ENCODE assay signal across 17 cellular contexts in genomic region chr17:78589885-78590284, GRCh38. TPM values are rescaled to one million over a fixed set of nuclear protein-coding genes. Genes with fewer than 3 reads are reported as not detected.
A peak's percentile ranks its signal among the peaks of the same experiment; 100 is the strongest.
DNase-seq lines count a peak whose midpoint lies in the region; ATAC-seq and TF ChIP-seq lines count a peak whose summit lies in the region.
"Had no signal": no experiment of that assay in that cellular context is flagged by ENCODE, and none has a peak within 500 bp of the region (broad histone marks: within the 10 kb centered on the region; RNA-seq: fewer than 3 reads in every experiment).

No MANE protein-coding gene starts in this region.

- ATAC-seq in RWPE2 (ENCODE audit: low read depth) (no peak), Right ventricle myocardium inferior (no peak), HG02840 (IDR thresholded peaks at IDR 0.05; ENCODE audit: low FRiP score, unreplicated experiment) (no peak), left colon (no peak)
- ATAC-seq: GM23338 had no signal

- POLR2A ChIA-PET in HEK293 (lab: Yijun Ruan, JAX), result no interaction called here

- H3K9me3 ChIP-seq in BLaER1 (no peaks in the 10 kb centered on the region), HEK293 (ENCODE audit: control insufficient read depth, insufficient read depth, low read depth, low read length) (no peaks in the 10 kb centered on the region), RWPE2 (ENCODE audit: severe bottlenecking) (no peaks in the 10 kb centered on the region), neutrophil (no peaks in the 10 kb centered on the region)
- H3K9me3 ChIP-seq: SJSA1 had no signal

- no peaks in the 10 kb centered on the region for H4K20me1 ChIP-seq in BLaER1

- TF ChIP-seq CTCF in HEK293 (tag by site-specific recombination; IDR thresholded peaks at IDR 0.05) (no peak), RWPE2 (IDR thresholded peaks at IDR 0.05; ENCODE audit: poor library complexity, severe bottlenecking) (no peak), neutrophil (IDR thresholded peaks at IDR 0.05) (no peak)

- peaks cover 78% of the 10 kb centered on the region for H3K4me1 ChIP-seq in BLaER1
- peaks cover 5% of the 10 kb centered on the region for H3K4me1 ChIP-seq in HEK293 (ENCODE audit: control insufficient read depth, insufficient read depth, low read length)
- H3K4me1 ChIP-seq in RWPE2 (ENCODE audit: insufficient read depth, poor library complexity, severe bottlenecking), result peaks cover 21% of the 10 kb centered on the region
- peaks cover 43 to 63% of the 10 kb centered on the region in 2 experiments for H3K4me1 ChIP-seq in neutrophil (ENCODE audit: control insufficient read depth in 1 of 2, insufficient read depth in 1 of 2, low read depth in 1 of 2, low read length in 1 of 2)

- H3K4me2 ChIP-seq in BLaER1, result peak overlapping the region; percentile 80
- H3K4me2 ChIP-seq: GM23338, KMS-11 had no signal

- CTCF ChIA-PET in HEK293 (lab: Yijun Ruan, JAX), result no interaction called here

- H3K36me3 ChIP-seq in BLaER1 (no peaks in the 10 kb centered on the region), HEK293 (ENCODE audit: control insufficient read depth in 2 of 2, insufficient read depth in 1 of 2, low read length in 2 of 2) (no peaks in the 10 kb centered on the region), RWPE2 (ENCODE audit: low read depth) (no peaks in the 10 kb centered on the region), neutrophil (no peaks in the 10 kb centered on the region)
- H3K36me3 ChIP-seq: SJSA1 had no signal

- H3K27ac ChIP-seq in BLaER1 (peak overlapping the region; percentile 40; the same call in 1 of the 2 replicates), HEK293 (ENCODE audit: extremely low read depth, low read depth, low read length) (no peak overlapping the region), RWPE2 (ENCODE audit: poor library complexity, severe bottlenecking) (peak overlapping the region; percentile 98), neutrophil (peak overlapping the region; percentile 95)
- H3K27ac ChIP-seq: KMS-11, SJSA1 had no signal

- no peak for DNase-seq in RWPE2 (ENCODE audit: low spot score)
- DNase-seq in Right ventricle myocardium inferior (ENCODE audit: missing footprints), result no peak
- no peak for DNase-seq in NCI-H2029 (lab: John Stamatoyannopoulos, UW)
- DNase-seq in left colon, result no peak
- DNase-seq: AML-193, DND-41, GF-D8, HCEC 1CT, NCI-H1436 treated with DMSO at 0.1 percent for 48 hours, OCI-M1 had no signal

- intact Hi-C loops in Right ventricle myocardium inferior (cut with DNase I), result loop anchor here (5.0 kb wide), 2 partner anchors 57 to 93 kb away; no protein-coding TSS in a partner anchor
- intact Hi-C loops in left colon (cut with DNase I, micrococcal nuclease), result no loop called here

- no peaks in the 10 kb centered on the region for H3K27me3 ChIP-seq in BLaER1
- no peaks in the 10 kb centered on the region for H3K27me3 ChIP-seq in RWPE2 (ENCODE audit: insufficient read depth, poor library complexity, severe bottlenecking)
- H3K27me3 ChIP-seq in neutrophil, result no peaks in the 10 kb centered on the region
- H3K27me3 ChIP-seq: SJSA1 had no signal

- no peak overlapping the region for H3K9ac ChIP-seq in BLaER1
- H3K9ac ChIP-seq: KMS-11 had no signal

- H3K4me3 ChIP-seq in BLaER1 (no peak overlapping the region), HEK293 (ENCODE audit: low read depth, low read length) (no peak overlapping the region), RWPE2 (ENCODE audit: severe bottlenecking) (no peak overlapping the region), neutrophil (ENCODE audit: low read depth in 1 of 2, low read length in 1 of 2) (no peak overlapping the region)
- H3K4me3 ChIP-seq: GM23338, SJSA1 had no signal

TF ChIP-seq in HEK293, 187 proteins besides CTCF, POLR2A, EP300 and RAD21:
- no peak for TF ChIP-seq ZNF266 (tag by site-specific recombination; IDR thresholded peaks at IDR 0.05; ENCODE audit: low read depth)
- TF ChIP-seq ZSCAN4 (tag by site-specific recombination; IDR thresholded peaks at IDR 0.05), result no peak
- no peak for TF ChIP-seq ZNF239 (tag by site-specific recombination; IDR thresholded peaks at IDR 0.05)
- peak; percentile 78; the same call in 1 of the 2 replicates for TF ChIP-seq ZBTB20 (tag by site-specific recombination; IDR thresholded peaks at IDR 0.05)
- TF ChIP-seq SP2 (tag by site-specific recombination; IDR thresholded peaks at IDR 0.05), result no peak
- TF ChIP-seq ZNF274 (IDR thresholded peaks at IDR 0.05; ENCODE audit: low read length), result no peak
- no peak for TF ChIP-seq ZNF274 (tag by site-specific recombination; IDR thresholded peaks at IDR 0.05; ENCODE audit: borderline replicate concordance)
- no peak for TF ChIP-seq ZNF362 (tag by site-specific recombination; IDR thresholded peaks at IDR 0.05)
- no peak for TF ChIP-seq PRDM6 (tag by site-specific recombination; IDR thresholded peaks at IDR 0.05)
- TF ChIP-seq ZNF26 (tag by site-specific recombination; IDR thresholded peaks at IDR 0.05), result no peak
- 0 out of 2 replicates have a peak, but pooled peaks have one; percentile 19 for TF ChIP-seq ZIC2 (tag by site-specific recombination; IDR thresholded peaks at IDR 0.05)
- TF ChIP-seq ZNF174 (tag by site-specific recombination; IDR thresholded peaks at IDR 0.05), result no peak
- TF ChIP-seq PRDM1 (tag by site-specific recombination; IDR thresholded peaks at IDR 0.05), result no peak
TF ChIP-seq in HEK293: peak in this region for 2.

RNA-seq across cellular contexts. Expression of gene DNAH17, which starts 12.7 kb away (rescaled TPM):
- not detected for total RNA-seq in Right ventricle myocardium inferior
- total RNA-seq in left colon, result not detected
- total RNA-seq: SJSA1 had no signal
